Comparison of ENCODE assay signal across 8 cellular contexts in genomic region chr17:7589891-7590611, GRCh38. TPM values are rescaled to one million over a fixed set of nuclear protein-coding genes. Genes with fewer than 3 reads are reported as not detected.
DNase-seq lines count a peak whose midpoint lies in the region; ATAC-seq lines count a peak whose summit lies in the region.

TSS of gene SOX15 (minus strand) at chr17:7590094. CDS start at chr17:7589676, 418 bp downstream.

- WGBS in HUES64 = 33% methylated on average over 23 of the region's 23 CpGs
- 59 to 69% methylated on average over 22 to 23 of the region's 23 CpGs for WGBS in ectodermal cell, 2 experiments

- H2AFZ ChIP-seq in ACC112 (ENCODE audit: low read length, unreplicated experiment) = no peak within 1 kb of the TSS

- H3K36me3 ChIP-seq in ACC112 (ENCODE audit: insufficient read depth, low read length) (peaks cover 3% of the 10 kb centered on the region; the same call in 1 of the 2 replicates), HUES64 (ENCODE audit: insufficient read depth, low read length) (peaks cover 59% of the 10 kb centered on the region), ectodermal cell (ENCODE audit: control insufficient read depth, insufficient read depth, low read length) (peaks cover 48% of the 10 kb centered on the region), muscle layer of colon (ENCODE audit: insufficient read depth, low read length) (peaks cover 50% of the 10 kb centered on the region)

- DNase-seq in middle frontal gyrus (ENCODE audit: extremely low spot score, low spot score) (no peak), NCI-H524 (lab: John Stamatoyannopoulos, UW) (no peak), NCI-H1417 treated with DMSO at 0.1 percent for 48 hours (lab: John Stamatoyannopoulos, UW) (no peak)

- H3K9me3 ChIP-seq in HUES64 (ENCODE audit: insufficient read depth, low read depth, low read length) = no peaks in the 10 kb centered on the region
- H3K9me3 ChIP-seq in ectodermal cell (ENCODE audit: control insufficient read depth, low read length) = no peaks in the 10 kb centered on the region
- no peaks in the 10 kb centered on the region for H3K9me3 ChIP-seq in muscle layer of colon (ENCODE audit: low read length)

- H3K27me3 ChIP-seq in ACC112 (ENCODE audit: insufficient read depth, low read length) (no peaks in the 10 kb centered on the region), HUES64 (ENCODE audit: insufficient read depth, low read length) (no peaks in the 10 kb centered on the region), ectodermal cell (ENCODE audit: control insufficient read depth, insufficient read depth, low read length, poor library complexity, severe bottlenecking) (no peaks in the 10 kb centered on the region), muscle layer of colon (ENCODE audit: control insufficient read depth in 1 of 2, insufficient read depth in 2 of 2, low read length in 2 of 2) (no peaks in the 10 kb centered on the region)

- peak within 1 kb of the TSS; percentile 53 for H3K27ac ChIP-seq in ACC112 (ENCODE audit: low read depth, low read length)
- H3K27ac ChIP-seq in HUES64 (ENCODE audit: low read depth, low read length) = peak within 1 kb of the TSS; percentile 95
- peak within 1 kb of the TSS; percentile 84 for H3K27ac ChIP-seq in ectodermal cell (ENCODE audit: insufficient read depth, low read depth, low read length, poor library complexity, severe bottlenecking)
- H3K27ac ChIP-seq in muscle layer of colon (ENCODE audit: low read depth, low read length) = peak within 1 kb of the TSS; percentile 59

- no peak for ATAC-seq in GM18498 (IDR thresholded peaks at IDR 0.05; ENCODE audit: unreplicated experiment)

- peak within 1 kb of the TSS; percentile 76 for H3K9ac ChIP-seq in HUES64 (ENCODE audit: low read depth, low read length)
- peak within 1 kb of the TSS; percentile 78 for H3K9ac ChIP-seq in muscle layer of colon (ENCODE audit: low read length)

- H3K4me1 ChIP-seq in ACC112 (ENCODE audit: control insufficient read depth, insufficient read depth, low read length, unreplicated experiment) (peaks cover 44% of the 10 kb centered on the region), HUES64 (ENCODE audit: insufficient read depth, low read length) (peaks cover 14% of the 10 kb centered on the region), ectodermal cell (ENCODE audit: control insufficient read depth, insufficient read depth, low read length) (peaks cover 29% of the 10 kb centered on the region), muscle layer of colon (ENCODE audit: insufficient read depth, low read length) (peaks cover 16% of the 10 kb centered on the region)

- peaks cover 17% of the 10 kb centered on the region for H3K79me2 ChIP-seq in ACC112 (ENCODE audit: control insufficient read depth, insufficient read depth, low read length, unreplicated experiment)

- H3K4me3 ChIP-seq in ACC112 (ENCODE audit: low read depth, low read length) (no peak within 1 kb of the TSS), HUES64 (ENCODE audit: low read length) (peak within 1 kb of the TSS; percentile 72), ectodermal cell (ENCODE audit: insufficient read depth, low read depth, low read length) (peak within 1 kb of the TSS; percentile 38), muscle layer of colon (ENCODE audit: low read depth in 1 of 2, low read length in 2 of 2) (peak within 1 kb of the TSS; percentile 27 to 87)

RNA-seq across cellular contexts. Expression of gene SOX15, which starts in this region (rescaled TPM):
- 3.0 TPM for polyA plus RNA-seq in HUES64 (2013, experiment 1 of 2)
- 2.2 TPM for polyA plus RNA-seq in HUES64 (2013, experiment 2 of 2)
- polyA plus RNA-seq in ectodermal cell (2013, experiment 1 of 4) = 9.3 TPM
- 16.2 TPM for polyA plus RNA-seq in ectodermal cell (2013, experiment 2 of 4)
- 6.7 TPM for polyA plus RNA-seq in ectodermal cell (2013, experiment 3 of 4)
- 9.2 TPM for polyA plus RNA-seq in ectodermal cell (2013, experiment 4 of 4)
